In the genomic region with DNA sequence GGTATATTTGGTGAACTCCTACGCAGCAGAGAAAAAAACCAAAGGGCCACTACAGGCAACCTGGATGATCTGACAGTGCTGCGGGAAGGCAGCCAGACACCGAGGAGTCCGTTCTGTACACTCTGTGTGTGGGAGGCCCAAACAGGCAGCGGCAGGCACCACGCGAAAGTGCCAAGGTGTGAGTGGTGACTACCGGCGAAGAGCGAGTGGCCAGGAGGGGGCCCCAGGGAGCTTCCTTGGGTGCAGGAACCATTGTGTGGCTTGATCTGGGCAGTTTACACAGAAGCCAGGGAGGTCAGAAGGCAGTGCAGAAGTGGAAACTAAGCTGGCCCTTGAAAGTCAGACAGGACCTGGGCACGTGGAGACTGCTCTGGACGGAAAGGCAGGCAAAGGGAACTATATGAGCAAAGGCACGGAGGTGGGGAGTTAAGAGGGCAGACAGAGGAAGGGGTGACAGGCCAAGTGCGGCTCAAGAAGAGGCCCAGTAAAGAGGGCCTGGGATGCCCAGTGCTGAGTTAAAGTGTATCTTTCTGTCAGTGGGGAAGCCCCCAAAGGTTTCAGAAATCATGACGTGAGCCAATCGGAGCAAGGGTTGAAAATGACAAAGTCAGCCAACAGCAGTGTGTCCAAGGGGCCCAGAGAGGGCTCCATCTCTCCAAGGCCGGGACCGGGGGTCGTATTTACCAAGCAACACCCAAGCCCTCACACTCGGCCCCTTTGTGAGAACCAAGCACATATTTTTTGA, we compare ENCODE assay signal across 8 cellular contexts. TPM values are rescaled to one million over a fixed set of nuclear protein-coding genes. Genes with fewer than 3 reads are reported as not detected.
A peak's percentile ranks its signal among the peaks of the same experiment; 100 is the strongest.
DNase-seq lines count a peak whose midpoint lies in the region; ATAC-seq and TF ChIP-seq lines count a peak whose summit lies in the region.

No MANE protein-coding gene starts in this region.

- TF ChIP-seq POLR2A in spleen (IDR thresholded peaks at IDR 0.05) = no peak

- H3K36me3 Mint-ChIP-seq in activated naive CD8-positive, alpha-beta T cell treated with anti-CD3 and anti-CD28 coated beads, Interleukin-2, amount 50 U/mL, for 24 hours (ENCODE audit: low read depth) = peaks cover 1% of the 10 kb centered on the region

- intact Hi-C loops in spleen (cut with DNase I; ENCODE audit: low total_unique reads) = no loop called here

- H3K9me3 ChIP-seq in hepatocyte (ENCODE audit: low read depth) (no peaks in the 10 kb centered on the region), spleen (no peaks in the 10 kb centered on the region)

- peaks cover 36% of the 10 kb centered on the region for H4K20me1 ChIP-seq in hepatocyte (ENCODE audit: insufficient read depth, poor library complexity, severe bottlenecking)

- H2AFZ ChIP-seq in hepatocyte = no peak overlapping the region

- peaks cover 99% of the 10 kb centered on the region for H3K79me2 ChIP-seq in hepatocyte

- no peak overlapping the region for H3K4me3 Mint-ChIP-seq in activated naive CD8-positive, alpha-beta T cell treated with anti-CD3 and anti-CD28 coated beads, Interleukin-2, amount 50 U/mL, for 24 hours

- H3K4me1 Mint-ChIP-seq in activated naive CD8-positive, alpha-beta T cell treated with anti-CD3 and anti-CD28 coated beads, Interleukin-2, amount 50 U/mL, for 24 hours = peaks cover 28% of the 10 kb centered on the region

- H3K27ac ChIP-seq in hepatocyte = no peak overlapping the region
- H3K27ac ChIP-seq in spleen = peak overlapping the region in 6 of 8 donors; percentile 28 to 83 (median 80)

- H3K4me2 ChIP-seq in hepatocyte = no peak overlapping the region

- H3K36me3 ChIP-seq in hepatocyte (replicated peaks; ENCODE audit: insufficient read depth, low read depth) (no peaks in the 10 kb centered on the region), spleen (peaks cover 0 to 19% (median 0%) of the 10 kb centered on the region in 6 donors)

- 80% methylated on average over 20 of the region's 20 CpGs for WGBS in hepatocyte (ENCODE audit: low lambda C conversion rate, missing lambda C conversion rate)
- WGBS in spleen, 5 donors = 70 to 82% (median 73%) methylated on average over 20 of the region's 20 CpGs

- H3K9me2 ChIP-seq in hepatocyte (replicated peaks; ENCODE audit: insufficient read depth) = no peaks in the 10 kb centered on the region

- DNase-seq in GM12864 (ENCODE audit: low read depth) = no peak
- DNase-seq in OCI-M1 (lab: John Stamatoyannopoulos, UW) = peak; percentile 27
- DNase-seq in activated naive CD8-positive, alpha-beta T cell treated with anti-CD3 and anti-CD28 coated beads, Interleukin-2, amount 50 U/mL, for 24 hours = peak; percentile 55
- no peak for DNase-seq in hepatocyte (ENCODE audit: low spot score)
- DNase-seq in spleen = peak; percentile 87
- DNase-seq in NCI-H187 (lab: John Stamatoyannopoulos, UW) = no peak

- H3K27me3 ChIP-seq in hepatocyte (no peaks in the 10 kb centered on the region), spleen (replicated peaks in 1 of 7) (no peaks in the 10 kb centered on the region)

- no peak overlapping the region for H3K4me3 ChIP-seq in GM12864 (ENCODE audit: low read depth, low read length)
- H3K4me3 ChIP-seq in hepatocyte = no peak overlapping the region
- no peak overlapping the region for H3K4me3 ChIP-seq in spleen

- H3K27ac Mint-ChIP-seq in activated naive CD8-positive, alpha-beta T cell treated with anti-CD3 and anti-CD28 coated beads, Interleukin-2, amount 50 U/mL, for 24 hours = peak overlapping the region; percentile 63

- peaks cover 42% of the 10 kb centered on the region for H3K4me1 ChIP-seq in hepatocyte (ENCODE audit: insufficient read depth)
- H3K4me1 ChIP-seq in spleen = peaks cover 38 to 95% (median 74%) of the 10 kb centered on the region in 6 donors

- TF ChIP-seq CTCF in GM12864 (IDR thresholded peaks at IDR 0.05; ENCODE audit: low read depth, low read length, missing control alignments) = peak; percentile 87
- TF ChIP-seq CTCF in hepatocyte (IDR thresholded peaks at IDR 0.05; ENCODE audit: poor library complexity) = peak; percentile 39
- peak in 8 of 11 experiments; percentile 33 to 68 (median 52) for TF ChIP-seq CTCF in spleen (IDR thresholded peaks at IDR 0.05 in 8 of 11, conservative IDR thresholded peaks at IDR 0.05 in 3 of 11)

- peak; percentile 70 for ATAC-seq in activated naive CD8-positive, alpha-beta T cell treated with anti-CD3 and anti-CD28 coated beads, Interleukin-2, amount 50 U/mL, for 24 hours
- ATAC-seq in HG02852 (IDR thresholded peaks at IDR 0.05; ENCODE audit: unreplicated experiment) = no peak
- ATAC-seq in HG03565 (IDR thresholded peaks at IDR 0.05; ENCODE audit: unreplicated experiment) = no peak

- no peaks in the 10 kb centered on the region for H3K9me3 Mint-ChIP-seq in activated naive CD8-positive, alpha-beta T cell treated with anti-CD3 and anti-CD28 coated beads, Interleukin-2, amount 50 U/mL, for 24 hours

- no peaks in the 10 kb centered on the region for H3K27me3 Mint-ChIP-seq in activated naive CD8-positive, alpha-beta T cell treated with anti-CD3 and anti-CD28 coated beads, Interleukin-2, amount 50 U/mL, for 24 hours

RNA-seq across cellular contexts. Expression of a gene that starts 10.6 kb away (rescaled TPM):
- 32.1 and 58.2 TPM in 2 replicates for total RNA-seq in hepatocyte
- polyA plus RNA-seq in hepatocyte = 90.0 and 102 TPM in 2 replicates
- 100 to 1,000 TPM in 1 of 7 donors, 10 to 100 TPM in 6; 37.1 to 105 (median 65.6) TPM for total RNA-seq in spleen
- 10 to 100 TPM in 1 of 3 donors, 1 to 10 TPM in 2; 5.0 to 18.3 (median 7.9) TPM for polyA plus RNA-seq in spleen

RNA-seq across cellular contexts. Expression of a gene that starts 55.0 kb away (rescaled TPM):
- total RNA-seq in hepatocyte (85.8 and 89.5 TPM in 2 replicates), spleen (100 to 1,000 TPM in 5 of 7 donors, 10 to 100 TPM in 2; 59.0 to 157 (median 110) TPM)
- polyA plus RNA-seq in hepatocyte (123 and 152 TPM in 2 replicates), spleen (10 to 100 TPM; 32.8 to 73.9 (median 49.0) TPM)

Comparison
In these comparisons a context has a peak if more than half of its experiments do, and no peak if none do; other contexts are left out.
1. DNase-seq: peak in OCI-M1 (single experiment), activated naive CD8-positive, alpha-beta T cell treated with anti-CD3 and anti-CD28 coated beads, Interleukin-2, amount 50 U/mL, for 24 hours (single experiment) and spleen (single experiment); none in GM12864 (single experiment), hepatocyte (single experiment) and NCI-H187 (0 of 2).
2. Peak in every context shown above with its lines, with median percentiles within 50 percentile points of each other: CTCF ChIP-seq.